8 cellular contexts compared by ENCODE assay signal in genomic region chr2:72150157-72150960, GRCh38. TPM values are rescaled to one million over a fixed set of nuclear protein-coding genes. Genes with fewer than 3 reads are reported as not detected.
A peak's percentile ranks its signal among the peaks of the same experiment; 100 is the strongest.
DNase-seq lines count a peak whose midpoint lies in the region; ATAC-seq and TF ChIP-seq lines count a peak whose summit lies in the region.

No MANE protein-coding gene starts in this region.

- intact Hi-C loops in Right ventricle myocardium superior (cut with DNase I), result loop anchor here (5.0 kb wide), 2 partner anchors 228 to 348 kb away; no protein-coding TSS in a partner anchor
- intact Hi-C loops in posterior vena cava (cut with DNase I), result loop anchor here (2.0 to 10.0 kb wide), 4 partner anchors 220 to 556 kb away; no protein-coding TSS in a partner anchor
- intact Hi-C loops in uterus (cut with DNase I; ENCODE audit: low total_unique reads), result loop anchor here (5.0 kb wide), 1 partner anchor 603 kb away; no protein-coding TSS in a partner anchor

- H3K4me3 Mint-ChIP-seq in activated naive CD8-positive, alpha-beta T cell treated with anti-CD3 and anti-CD28 coated beads, Interleukin-2, amount 10 ng/mL, durations not matched to agents 7 days and 5 days, result peak overlapping the region; percentile 66

- DNase-seq in EL, result peak; percentile 78
- peak; percentile 83 for DNase-seq in HEK293T (ENCODE audit: extremely low spot score)
- DNase-seq in MV-4-11 (lab: John Stamatoyannopoulos, UW), result peak; percentile 59
- peak; percentile 26 for DNase-seq in SKM-1 (lab: John Stamatoyannopoulos, UW; ENCODE audit: unreplicated experiment)
- DNase-seq in activated naive CD8-positive, alpha-beta T cell treated with anti-CD3 and anti-CD28 coated beads, Interleukin-2, amount 10 ng/mL, durations not matched to agents 7 days and 5 days, result peak; percentile 64
- peak; percentile 68 for DNase-seq in Right ventricle myocardium superior
- peak; percentile 87 for DNase-seq in posterior vena cava (ENCODE audit: low spot score)
- DNase-seq in uterus, result peak; percentile 72

- H3K36me3 ChIP-seq in uterus, result no peaks in the 10 kb centered on the region

- CTCF ChIA-PET in HEK293T (lab: Yijun Ruan, JAX), result interaction anchor here (0.7 to 4.9 kb wide), 12 partner anchors 11 to 606 kb away, joined by 3 to 46 read pairs (median 4); no protein-coding TSS in a partner anchor

- H3K36me3 Mint-ChIP-seq in activated naive CD8-positive, alpha-beta T cell treated with anti-CD3 and anti-CD28 coated beads, Interleukin-2, amount 10 ng/mL, durations not matched to agents 7 days and 5 days, result peaks cover 6% of the 10 kb centered on the region

- H3K4me1 ChIP-seq in uterus, result peaks cover 0 to 28% of the 10 kb centered on the region in 2 donors

- H3K4me3 ChIP-seq in uterus, result no peak overlapping the region

- H3K9me3 ChIP-seq in uterus, result no peaks in the 10 kb centered on the region

- POLR2A ChIA-PET in HEK293T (lab: Yijun Ruan, JAX), result interaction anchor here (1.3 kb wide), 1 partner anchor 227 kb away, joined by 4 read pairs; no protein-coding TSS in a partner anchor
- POLR2A ChIA-PET in activated naive CD8-positive, alpha-beta T cell treated with anti-CD3 and anti-CD28 coated beads, Interleukin-2, amount 10 ng/mL, durations not matched to agents 7 days and 5 days (lab: Charles Lee), result interaction anchor here (1.0 kb wide), 1 partner anchor 226 kb away, joined by 3 read pairs; no protein-coding TSS in a partner anchor

- TF ChIP-seq POLR2A in uterus (IDR thresholded peaks at IDR 0.05), result no peak

- peak; percentile 75 to 87 (median 86) for TF ChIP-seq CTCF in uterus (IDR thresholded peaks at IDR 0.05)

- peak; percentile 60 for ATAC-seq in activated naive CD8-positive, alpha-beta T cell treated with anti-CD3 and anti-CD28 coated beads, Interleukin-2, amount 10 ng/mL, durations not matched to agents 7 days and 5 days (ENCODE audit: low read depth)
- ATAC-seq in Right ventricle myocardium superior (ENCODE audit: poor library complexity), result peak; percentile 81

- H3K27ac Mint-ChIP-seq in activated naive CD8-positive, alpha-beta T cell treated with anti-CD3 and anti-CD28 coated beads, Interleukin-2, amount 10 ng/mL, durations not matched to agents 7 days and 5 days, result peak overlapping the region; percentile 18

- H3K9me3 Mint-ChIP-seq in activated naive CD8-positive, alpha-beta T cell treated with anti-CD3 and anti-CD28 coated beads, Interleukin-2, amount 10 ng/mL, durations not matched to agents 7 days and 5 days, result peaks cover 1% of the 10 kb centered on the region

- H3K27me3 Mint-ChIP-seq in activated naive CD8-positive, alpha-beta T cell treated with anti-CD3 and anti-CD28 coated beads, Interleukin-2, amount 10 ng/mL, durations not matched to agents 7 days and 5 days, result peaks cover 59% of the 10 kb centered on the region

- peaks cover 28% of the 10 kb centered on the region for H3K4me1 Mint-ChIP-seq in activated naive CD8-positive, alpha-beta T cell treated with anti-CD3 and anti-CD28 coated beads, Interleukin-2, amount 10 ng/mL, durations not matched to agents 7 days and 5 days

- H3K27me3 ChIP-seq in uterus, result peaks cover 22 to 36% of the 10 kb centered on the region in 2 donors

- H3K27ac ChIP-seq in uterus, result no peak overlapping the region

TF ChIP-seq in HEK293T, 16 proteins besides CTCF, POLR2A, EP300 and RAD21:
- TF ChIP-seq PKNOX1 (IDR thresholded peaks at IDR 0.05) (no peak), CTBP1 (IDR thresholded peaks at IDR 0.05; ENCODE audit: borderline replicate concordance) (no peak), TARDBP (IDR thresholded peaks at IDR 0.05) (no peak)

RNA-seq across cellular contexts. Expression of gene CYP26B1, which starts 2.7 kb away (rescaled TPM):
- total RNA-seq in activated naive CD8-positive, alpha-beta T cell treated with anti-CD3 and anti-CD28 coated beads, Interleukin-2, amount 10 ng/mL, durations not matched to agents 7 days and 5 days, result not detected
- 4.4 TPM for total RNA-seq in Right ventricle myocardium superior
- 1 to 10 TPM; 5.0 to 5.1 TPM for total RNA-seq in posterior vena cava
- 1 to 10 TPM in 2 of 4 donors, under 1 TPM in 1, not detected in 1; 0.59 to 6.5 (median 1.4) TPM for total RNA-seq in uterus

Comparison
In these comparisons a context has a peak if more than half of its experiments do, and no peak if none do; other contexts are left out.
1. DNase-seq: peak in every context shown above with its lines; median percentile 87 in posterior vena cava; 83 in HEK293T; 78 in EL; 72 in uterus; 68 in Right ventricle myocardium superior; 64 in activated naive CD8-positive, alpha-beta T cell treated with anti-CD3 and anti-CD28 coated beads, Interleukin-2, amount 10 ng/mL, durations not matched to agents 7 days and 5 days; 59 in MV-4-11; 26 in SKM-1.